Comparison of ENCODE assay signal across 27 cellular contexts in the genomic region with DNA sequence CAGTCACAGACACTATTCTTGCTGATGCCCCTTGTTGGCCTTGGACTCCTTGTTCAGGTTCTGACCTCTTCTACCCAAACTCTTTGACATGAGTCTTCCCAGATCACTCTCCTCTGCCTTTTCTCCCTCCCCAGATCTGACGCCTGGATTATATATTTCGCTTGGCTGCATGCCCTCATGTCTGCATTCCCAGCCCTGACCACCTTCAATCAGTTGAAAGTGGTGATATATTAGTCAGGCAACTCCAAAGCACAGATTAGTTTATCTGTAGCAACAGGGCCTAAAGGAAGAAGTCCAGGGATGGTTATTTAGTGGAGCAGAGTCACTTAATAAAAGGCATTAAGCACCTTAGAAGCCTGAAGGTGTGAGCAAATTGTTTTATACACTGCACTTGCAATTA.
"Had no signal": no experiment of that assay in that cellular context is flagged by ENCODE, and none has a peak within 500 bp of the region (broad histone marks: within the 10 kb centered on the region; RNA-seq: fewer than 3 reads in every experiment).

No MANE protein-coding gene starts in this region.

- H2AFZ ChIP-seq: PC-9 had no signal

- H3K36me3 Mint-ChIP-seq: activated naive CD4-positive, alpha-beta T cell treated with anti-CD3 and anti-CD28 coated beads, Interleukin-2, amount 50 U/mL, for 24 hours; activated naive CD8-positive, alpha-beta T cell treated with anti-CD3 and anti-CD28 coated beads, Interleukin-2, amount 10 ng/mL, durations not matched to agents 7 days and 5 days; brain had no signal

- H3K27ac ChIP-seq: PC-9, RWPE1 had no signal

- H3K4me2 ChIP-seq: PC-9 had no signal

- H3K9me3 Mint-ChIP-seq: activated CD4-positive, alpha-beta T cell treated with anti-CD3 and anti-CD28 coated beads, Interleukin-2, amount 10 ng/mL, durations not matched to agents 24 days and 14 days; activated CD8-positive, alpha-beta T cell treated with anti-CD3 and anti-CD28 coated beads for 36 hours; activated naive CD4-positive, alpha-beta T cell treated with anti-CD3 and anti-CD28 coated beads, Interleukin-2, amount 50 U/mL, for 24 hours; activated naive CD8-positive, alpha-beta T cell treated with anti-CD3 and anti-CD28 coated beads, Interleukin-2, amount 10 ng/mL, durations not matched to agents 7 days and 5 days; activated T-cell treated with anti-CD3 and anti-CD28 coated beads, Interleukin-2, amount 50 U/mL, for 24 hours; activated T-helper 2 cell treated with anti-CD3 and anti-CD28 coated beads, Interferon-gamma antibody, Interleukin-2, Interleukin-4, amounts not matched to agents 10 μg/mL and 5 μg/mL and 100 μg/mL, durations not matched to agents 14 hours and 24 hours and 36 hours; brain; T-helper 1 cell treated with Interleukin-12 subunit alpha and Interleukin-12 subunit beta and Interleukin-4 antibody, amounts not matched to agents 30 μg/mL and 1 μg/mL, for 36 hours; T-helper 2 cell treated with Interferon-gamma antibody and Interleukin-4, amounts not matched to agents 5 μg/mL and 100 μg/mL, for 36 hours had no signal

- DNase-seq: activated CD4-positive, alpha-beta T cell treated with anti-CD3 and anti-CD28 coated beads, Interleukin-2, amount 10 ng/mL, durations not matched to agents 24 days and 14 days; activated CD4-positive, alpha-beta T cell treated with anti-CD3 and anti-CD28 coated beads, Interleukin-2, amount 50 U/mL, for 4 hours; activated CD8-positive, alpha-beta T cell treated with anti-CD3 and anti-CD28 coated beads for 36 hours; activated gamma-delta T cell; activated naive CD4-positive, alpha-beta T cell treated with Interleukin-2 at 50 U/mL for 16 hours; activated naive CD8-positive, alpha-beta T cell treated with anti-CD3 and anti-CD28 coated beads, Interleukin-2, amount 10 ng/mL, durations not matched to agents 7 days and 5 days; activated T-cell treated with anti-CD3 and anti-CD28 coated beads, Interleukin-2, amount 50 U/mL, for 24 hours; central memory CD4-positive, alpha-beta T cell; Kasumi-1; KG1; MM.1S; MV-4-11; NCI-H1092; NCI-H1436 treated with DMSO at 0.1 percent for 48 hours; NCI-H1694 treated with DMSO at 0.1 percent for 48 hours; NCI-H2029; NCI-H345; NCI-H524 treated with DMSO at 0.1 percent for 48 hours; NK-92 treated with Interleukin-12 subunit alpha and Interleukin-12 subunit beta, amount 100 ng/mL, for 24 hours; PC-9; Right ventricle myocardium superior had no signal

- H3K27me3 Mint-ChIP-seq: activated CD8-positive, alpha-beta T cell treated with anti-CD3 and anti-CD28 coated beads for 36 hours; activated T-cell treated with anti-CD3 and anti-CD28 coated beads, Interleukin-2, amount 50 U/mL, for 24 hours had no signal

- H3K4me1 Mint-ChIP-seq: activated CD4-positive, alpha-beta T cell treated with anti-CD3 and anti-CD28 coated beads, Interleukin-2, amount 10 ng/mL, durations not matched to agents 24 days and 14 days; activated naive CD4-positive, alpha-beta T cell treated with anti-CD3 and anti-CD28 coated beads, Interleukin-2, amount 50 U/mL, for 24 hours; activated naive CD8-positive, alpha-beta T cell treated with anti-CD3 and anti-CD28 coated beads, Interleukin-2, amount 10 ng/mL, durations not matched to agents 7 days and 5 days had no signal

- ATAC-seq: activated CD8-positive, alpha-beta T cell treated with anti-CD3 and anti-CD28 coated beads for 36 hours had no signal

- H3K4me3 ChIP-seq: PC-9 had no signal

- H3K4me3 Mint-ChIP-seq: activated CD4-positive, alpha-beta T cell treated with anti-CD3 and anti-CD28 coated beads, Interleukin-2, amount 10 ng/mL, durations not matched to agents 24 days and 14 days; activated CD8-positive, alpha-beta T cell treated with anti-CD3 and anti-CD28 coated beads for 36 hours; activated naive CD4-positive, alpha-beta T cell treated with anti-CD3 and anti-CD28 coated beads, Interleukin-2, amount 50 U/mL, for 24 hours; activated naive CD8-positive, alpha-beta T cell treated with anti-CD3 and anti-CD28 coated beads, Interleukin-2, amount 10 ng/mL, durations not matched to agents 7 days and 5 days; activated T-cell treated with anti-CD3 and anti-CD28 coated beads, Interleukin-2, amount 50 U/mL, for 24 hours; T-helper 1 cell treated with Interleukin-12 subunit alpha and Interleukin-12 subunit beta and Interleukin-4 antibody, amounts not matched to agents 30 μg/mL and 1 μg/mL, for 36 hours; T-helper 2 cell treated with Interferon-gamma antibody and Interleukin-4, amounts not matched to agents 5 μg/mL and 100 μg/mL, for 36 hours had no signal

- H3K27ac Mint-ChIP-seq: activated CD4-positive, alpha-beta T cell treated with anti-CD3 and anti-CD28 coated beads, Interleukin-2, amount 10 ng/mL, durations not matched to agents 24 days and 14 days; activated CD8-positive, alpha-beta T cell treated with anti-CD3 and anti-CD28 coated beads for 36 hours; activated naive CD4-positive, alpha-beta T cell treated with anti-CD3 and anti-CD28 coated beads, Interleukin-2, amount 50 U/mL, for 24 hours; activated naive CD8-positive, alpha-beta T cell treated with anti-CD3 and anti-CD28 coated beads, Interleukin-2, amount 10 ng/mL, durations not matched to agents 7 days and 5 days; activated T-cell treated with anti-CD3 and anti-CD28 coated beads, Interleukin-2, amount 50 U/mL, for 24 hours; activated T-helper 2 cell treated with anti-CD3 and anti-CD28 coated beads, Interferon-gamma antibody, Interleukin-2, Interleukin-4, amounts not matched to agents 10 μg/mL and 5 μg/mL and 100 μg/mL, durations not matched to agents 14 hours and 24 hours and 36 hours; brain; T-helper 1 cell treated with Interleukin-12 subunit alpha and Interleukin-12 subunit beta and Interleukin-4 antibody, amounts not matched to agents 30 μg/mL and 1 μg/mL, for 36 hours; T-helper 2 cell treated with Interferon-gamma antibody and Interleukin-4, amounts not matched to agents 5 μg/mL and 100 μg/mL, for 36 hours had no signal
